Comparison of ENCODE assay signal across 1 cellular context in the genomic region with DNA sequence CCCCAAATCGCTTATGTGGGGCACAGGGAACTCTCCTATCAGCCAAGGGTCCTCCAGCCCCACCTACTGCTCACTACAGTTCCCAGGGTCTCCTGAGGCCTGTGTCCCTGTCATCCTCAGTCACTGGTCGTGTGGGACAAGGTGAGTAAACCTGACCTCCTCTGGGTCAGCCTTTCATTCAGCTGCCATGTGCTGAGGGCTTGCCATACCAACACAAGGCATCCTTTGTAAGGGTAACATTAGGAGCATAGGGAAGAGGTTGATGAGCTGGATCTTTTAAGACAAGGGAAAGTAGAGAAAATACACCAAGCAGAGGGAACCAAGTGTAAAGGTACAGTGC.
TF ChIP-seq lines count a peak whose summit lies in the region.

No MANE protein-coding gene starts in this region.

TF ChIP-seq in WTC11, 78 proteins besides CTCF, POLR2A, EP300 and RAD21 (continued from another document):
- TF ChIP-seq NFYB (CRISPR knock-in tag; conservative IDR thresholded peaks at IDR 0.05; ENCODE audit: low read depth) = no peak
